Comparison of ENCODE assay signal across 22 cellular contexts in genomic region chr5:137221914-137222313, GRCh38.
A peak's percentile ranks its signal among the peaks of the same experiment; 100 is the strongest.
DNase-seq lines count a peak whose midpoint lies in the region; ATAC-seq and TF ChIP-seq lines count a peak whose summit lies in the region.
"Had no signal": no experiment of that assay in that cellular context is flagged by ENCODE, and none has a peak within 500 bp of the region (broad histone marks: within the 10 kb centered on the region; RNA-seq: fewer than 3 reads in every experiment).

No MANE protein-coding gene starts in this region.

- CTCF ChIA-PET in AG04450 (lab: Charles Lee), result no interaction called here

- POLR2A ChIA-PET in AG04450 (lab: Yijun Ruan, JAX), result no interaction called here

- H3K9me3 ChIP-seq in AG04450 (ENCODE audit: control insufficient read depth, insufficient read depth, low read length), result no peaks in the 10 kb centered on the region
- H3K9me3 ChIP-seq: BLaER1, HAP-1, MG63, Peyer's patch, SJCRH30 had no signal

- DNase-seq in AG04450 (ENCODE audit: low read depth, low spot score), result no peak
- peak; percentile 31 for DNase-seq in D341Med (ENCODE audit: low spot score)
- peak; percentile 85 for DNase-seq in NCI-H345 treated with DMSO at 0.1 percent for 48 hours (lab: John Stamatoyannopoulos, UW; ENCODE audit: unreplicated experiment)
- DNase-seq in SK-N-DZ (ENCODE audit: low spot score), result peak; percentile 6
- DNase-seq in stimulated activated naive B cell treated with anti-CD40 and anti-IgM and Interleukin-4, amounts not matched to agents 10 μg/mL and 1 μg/mL and 100 μg/mL, for 72 hours, result no peak
- DNase-seq in central memory CD4-positive, alpha-beta T cell, result no peak
- DNase-seq: CD4-positive, alpha-beta T cell; COR-L47; DMS 273 treated with DMSO at 0.1 percent for 48 hours; MG63; NCI-H446 treated with DMSO at 0.1 percent for 48 hours; NCI-H774; Peyer's patch; SJCRH30; T1000 had no signal

- no peak overlapping the region for H3K4me3 ChIP-seq in AG04450 (ENCODE audit: low read depth, low read length)
- H3K4me3 ChIP-seq: BLaER1, GM23338, HAP-1, K562, MG63, Peyer's patch, SJCRH30 had no signal

- H3K36me3 Mint-ChIP-seq in stimulated activated naive B cell treated with anti-CD40 and anti-IgM and Interleukin-4, amounts not matched to agents 10 μg/mL and 1 μg/mL and 100 μg/mL, for 72 hours, result no peaks in the 10 kb centered on the region

- ATAC-seq in stimulated activated naive B cell treated with anti-CD40 and anti-IgM and Interleukin-4, amounts not matched to agents 10 μg/mL and 1 μg/mL and 100 μg/mL, for 72 hours (replicated peaks), result no peak
- ATAC-seq in GM19467 (IDR thresholded peaks at IDR 0.05; ENCODE audit: unreplicated experiment), result no peak
- ATAC-seq: GM23338, HepG2, K562 had no signal

- H3K4me1 Mint-ChIP-seq in stimulated activated naive B cell treated with anti-CD40 and anti-IgM and Interleukin-4, amounts not matched to agents 10 μg/mL and 1 μg/mL and 100 μg/mL, for 72 hours, result no peaks in the 10 kb centered on the region
- H3K4me1 Mint-ChIP-seq: GM23338 had no signal

- H3K27me3 ChIP-seq in AG04450 (ENCODE audit: control insufficient read depth, insufficient read depth, low read length), result no peaks in the 10 kb centered on the region
- H3K27me3 ChIP-seq: BLaER1, MG63, Peyer's patch, SJCRH30 had no signal

- peak overlapping the region; percentile 21 for H3K27ac ChIP-seq in AG04450 (ENCODE audit: low read depth, low read length)
- H3K27ac ChIP-seq: BLaER1, Peyer's patch, SJCRH30 had no signal

- H3K4me3 Mint-ChIP-seq in stimulated activated naive B cell treated with anti-CD40 and anti-IgM and Interleukin-4, amounts not matched to agents 10 μg/mL and 1 μg/mL and 100 μg/mL, for 72 hours, result no peak overlapping the region
- H3K4me3 Mint-ChIP-seq: CD4-positive, alpha-beta T cell; GM23338; T-helper 1 cell treated with Interleukin-12 subunit alpha and Interleukin-12 subunit beta and Interleukin-4 antibody, amounts not matched to agents 30 μg/mL and 1 μg/mL, for 36 hours had no signal

- no peak for TF ChIP-seq CTCF in AG04450 (IDR thresholded peaks at IDR 0.05; ENCODE audit: low read depth, low read length)

- peaks cover 0 to 17% of the 10 kb centered on the region in 2 donors for H3K27me3 Mint-ChIP-seq in stimulated activated naive B cell treated with anti-CD40 and anti-IgM and Interleukin-4, amounts not matched to agents 10 μg/mL and 1 μg/mL and 100 μg/mL, for 72 hours

- H3K27ac Mint-ChIP-seq in stimulated activated naive B cell treated with anti-CD40 and anti-IgM and Interleukin-4, amounts not matched to agents 10 μg/mL and 1 μg/mL and 100 μg/mL, for 72 hours, result no peak overlapping the region
- H3K27ac Mint-ChIP-seq: CD4-positive, alpha-beta T cell; GM23338; T-helper 1 cell treated with Interleukin-12 subunit alpha and Interleukin-12 subunit beta and Interleukin-4 antibody, amounts not matched to agents 30 μg/mL and 1 μg/mL, for 36 hours had no signal

- peaks cover 0 to 4% of the 10 kb centered on the region in 2 donors for H3K9me3 Mint-ChIP-seq in stimulated activated naive B cell treated with anti-CD40 and anti-IgM and Interleukin-4, amounts not matched to agents 10 μg/mL and 1 μg/mL and 100 μg/mL, for 72 hours
- H3K9me3 Mint-ChIP-seq: CD4-positive, alpha-beta T cell; GM23338; T-helper 1 cell treated with Interleukin-12 subunit alpha and Interleukin-12 subunit beta and Interleukin-4 antibody, amounts not matched to agents 30 μg/mL and 1 μg/mL, for 36 hours had no signal

Comparison
In these comparisons a context has a peak if more than half of its experiments do, and no peak if none do; other contexts are left out.
1. DNase-seq: peak in D341Med (single experiment), NCI-H345 treated with DMSO at 0.1 percent for 48 hours (single experiment) and SK-N-DZ (single experiment); none in AG04450 (single experiment), stimulated activated naive B cell treated with anti-CD40 and anti-IgM and Interleukin-4, amounts not matched to agents 10 μg/mL and 1 μg/mL and 100 μg/mL, for 72 hours (single experiment) and central memory CD4-positive, alpha-beta T cell (single experiment).